In genomic region chr6:107987805-107988204, GRCh38 we compare ENCODE assay signal across 26 cellular contexts.
"Had no signal": no experiment of that assay in that cellular context is flagged by ENCODE, and none has a peak within 500 bp of the region (broad histone marks: within the 10 kb centered on the region; RNA-seq: fewer than 3 reads in every experiment).

No MANE protein-coding gene starts in this region.

- H3K9me3 ChIP-seq: colonic mucosa, esophagus muscularis mucosa, gastroesophageal sphincter, left lung, psoas muscle, sigmoid colon, spleen, testis, tibial nerve, upper lobe of right lung, uterus had no signal

- H3K27me3 ChIP-seq: colonic mucosa, foreskin keratinocyte, gastroesophageal sphincter, heart left ventricle, hepatocyte, left lung, neural progenitor cell, sigmoid colon, spleen, testis, tibial nerve, uterus had no signal

- H3K4me1 ChIP-seq: colonic mucosa, esophagus muscularis mucosa, gastroesophageal sphincter, heart left ventricle, left lung, neural progenitor cell, psoas muscle, sigmoid colon, tibial nerve, upper lobe of right lung, uterus had no signal

- H3K4me3 ChIP-seq: colonic mucosa, esophagus muscularis mucosa, gastroesophageal sphincter, heart left ventricle, hepatocyte, left lung, neural progenitor cell, psoas muscle, sigmoid colon, spleen, testis, tibial nerve, upper lobe of right lung, uterus had no signal

- FAIRE-seq: endothelial cell of umbilical vein, kidney had no signal

- H2AFZ ChIP-seq: hepatocyte had no signal

- H3K9ac ChIP-seq: neural progenitor cell had no signal

- DNase-seq: colonic mucosa; effector CD8-positive, alpha-beta T cell; foreskin keratinocyte; heart left ventricle; kidney; left lung; mesenchymal stem cell; midbrain; naive thymus-derived CD4-positive, alpha-beta T cell; nucleus accumbens; psoas muscle; right cardiac atrium; sigmoid colon; spleen; stimulated activated CD4-positive, alpha-beta T cell treated with anti-CD3 and anti-CD28 coated beads, Interleukin-4, amount 100 ng/mL, for 4 hours; stimulated activated naive CD8-positive, alpha-beta T cell treated with anti-CD3 and anti-CD28 coated beads, Interleukin-15, Interleukin-2, amounts not matched to agents 100 U/mL and 50 U/mL, for 24 hours; substantia nigra; testis; upper lobe of right lung; uterus had no signal

- H3K27ac ChIP-seq: colonic mucosa, esophagus muscularis mucosa, foreskin keratinocyte, gastroesophageal sphincter, heart left ventricle, hepatocyte, left lung, neural progenitor cell, psoas muscle, sigmoid colon, spleen, testis, tibial nerve, upper lobe of right lung, uterus had no signal

- H3K36me3 ChIP-seq: colonic mucosa, esophagus muscularis mucosa, gastroesophageal sphincter, heart left ventricle, left lung, neural progenitor cell, sigmoid colon, spleen, tibial nerve, upper lobe of right lung, uterus had no signal

- H3K4me2 ChIP-seq: hepatocyte, neural progenitor cell had no signal

- H3K79me2 ChIP-seq: hepatocyte had no signal
